Comparison of ENCODE assay signal across 17 cellular contexts in genomic region chr14:96065661-96066459, GRCh38. TPM values are rescaled to one million over a fixed set of nuclear protein-coding genes. Genes with fewer than 3 reads are reported as not detected.
DNase-seq lines count a peak whose midpoint lies in the region; ATAC-seq and TF ChIP-seq lines count a peak whose summit lies in the region.
"Had no signal": no experiment of that assay in that cellular context is flagged by ENCODE, and none has a peak within 500 bp of the region (broad histone marks: within the 10 kb centered on the region; RNA-seq: fewer than 3 reads in every experiment).

No MANE protein-coding gene starts in this region.

- WGBS in endodermal cell (ENCODE audit: insufficient coverage in 1 of 2, insufficient read length in 1 of 2), 2 experiments: 76 to 87% methylated on average over 9 to 11 of the region's 11 CpGs

- peaks cover 7% of the 10 kb centered on the region for H3K27me3 Mint-ChIP-seq in GM23338 (ENCODE audit: insufficient read depth, low read depth, poor library complexity)
- H3K27me3 Mint-ChIP-seq in endodermal cell (ENCODE audit: insufficient read depth): no peaks in the 10 kb centered on the region
- H3K27me3 Mint-ChIP-seq in activated CD4-positive, alpha-beta memory T cell treated with anti-CD3 and anti-CD28 coated beads for 36 hours: peaks cover 3% of the 10 kb centered on the region
- H3K27me3 Mint-ChIP-seq: type B pancreatic cell had no signal

- H3F3A ChIP-seq in GM23338 (replicated peaks; ENCODE audit: low read depth): no peaks in the 10 kb centered on the region

- CTCF ChIA-PET in activated CD4-positive, alpha-beta memory T cell treated with anti-CD3 and anti-CD28 coated beads for 36 hours (lab: Charles Lee): no interaction called here

- H3K36me3 Mint-ChIP-seq in GM23338 (ENCODE audit: low read depth) (no peaks in the 10 kb centered on the region), endodermal cell (ENCODE audit: low read depth) (no peaks in the 10 kb centered on the region)
- H3K36me3 Mint-ChIP-seq in activated CD4-positive, alpha-beta memory T cell treated with anti-CD3 and anti-CD28 coated beads for 36 hours: no peaks in the 10 kb centered on the region
- H3K36me3 Mint-ChIP-seq: stimulated activated naive B cell treated with anti-CD40 and anti-IgM and Interleukin-4, amounts not matched to agents 10 μg/mL and 1 μg/mL and 100 μg/mL, for 72 hours had no signal

- peak overlapping the region; percentile 68; the same call in 1 of the 2 replicates for H3K27ac Mint-ChIP-seq in GM23338
- no peak overlapping the region for H3K27ac Mint-ChIP-seq in endodermal cell
- no peak overlapping the region for H3K27ac Mint-ChIP-seq in activated CD4-positive, alpha-beta memory T cell treated with anti-CD3 and anti-CD28 coated beads for 36 hours
- H3K27ac Mint-ChIP-seq: CD4-positive, alpha-beta T cell; stimulated activated naive B cell treated with anti-CD40 and anti-IgM and Interleukin-4, amounts not matched to agents 10 μg/mL and 1 μg/mL and 100 μg/mL, for 72 hours; type B pancreatic cell had no signal

- no peak overlapping the region for H3K4me3 Mint-ChIP-seq in GM23338
- H3K4me3 Mint-ChIP-seq in endodermal cell: no peak overlapping the region
- no peak overlapping the region for H3K4me3 Mint-ChIP-seq in activated CD4-positive, alpha-beta memory T cell treated with anti-CD3 and anti-CD28 coated beads for 36 hours
- H3K4me3 Mint-ChIP-seq: CD4-positive, alpha-beta T cell; stimulated activated naive B cell treated with anti-CD40 and anti-IgM and Interleukin-4, amounts not matched to agents 10 μg/mL and 1 μg/mL and 100 μg/mL, for 72 hours; type B pancreatic cell had no signal

- H3K4me3 ChIP-seq in GM23338: no peak overlapping the region
- no peak overlapping the region for H3K4me3 ChIP-seq in endodermal cell (ENCODE audit: low read length)
- H3K4me3 ChIP-seq: SJCRH30 had no signal

- ATAC-seq in GM23338 (peak; percentile 64), GM19351 (IDR thresholded peaks at IDR 0.05; ENCODE audit: unreplicated experiment) (no peak)
- ATAC-seq: stimulated activated naive B cell treated with anti-CD40 and anti-IgM and Interleukin-4, amounts not matched to agents 10 μg/mL and 1 μg/mL and 100 μg/mL, for 72 hours had no signal

- intact Hi-C loops in posterior vena cava (cut with DNase I): no loop called here
- intact Hi-C loops in activated CD4-positive, alpha-beta memory T cell treated with anti-CD3 and anti-CD28 coated beads for 36 hours (cut with micrococcal nuclease): no loop called here

- no peak overlapping the region for H3K9ac ChIP-seq in endodermal cell (ENCODE audit: extremely low read depth, low read length, poor library complexity, severe bottlenecking)

- H3K4me1 ChIP-seq in GM23338 (ENCODE audit: insufficient read depth): peaks cover 4% of the 10 kb centered on the region
- H3K4me1 ChIP-seq in endodermal cell (ENCODE audit: control insufficient read depth, insufficient read depth, low read length): no peaks in the 10 kb centered on the region
- H3K4me1 ChIP-seq: SJCRH30 had no signal

- no peak overlapping the region for H2AFZ ChIP-seq in GM23338

- no peaks in the 10 kb centered on the region for H3K9me3 ChIP-seq in endodermal cell (ENCODE audit: control insufficient read depth, low read length)
- H3K9me3 ChIP-seq: SJCRH30 had no signal

- H3K9me3 Mint-ChIP-seq in GM23338: no peaks in the 10 kb centered on the region
- H3K9me3 Mint-ChIP-seq in endodermal cell: no peaks in the 10 kb centered on the region
- H3K9me3 Mint-ChIP-seq in activated CD4-positive, alpha-beta memory T cell treated with anti-CD3 and anti-CD28 coated beads for 36 hours: no peaks in the 10 kb centered on the region
- H3K9me3 Mint-ChIP-seq: CD4-positive, alpha-beta T cell; type B pancreatic cell had no signal

- H3K27ac ChIP-seq in GM23338 (ENCODE audit: low read depth): 0 out of 2 replicates have a peak overlapping the region, but pooled peaks have one; percentile 39
- peak overlapping the region; percentile 44 for H3K27ac ChIP-seq in endodermal cell (ENCODE audit: low read depth, low read length)
- H3K27ac ChIP-seq: SJCRH30 had no signal

- H3K9me2 ChIP-seq in GM23338 (ENCODE audit: insufficient read depth): no peaks in the 10 kb centered on the region

- H4K20me1 ChIP-seq in GM23338 (replicated peaks; ENCODE audit: insufficient read depth): peaks cover 6% of the 10 kb centered on the region; the same call in 1 of the 2 replicates

- TF ChIP-seq CTCF in GM23338 (conservative IDR thresholded peaks at IDR 0.05; ENCODE audit: low read depth in 2 of 2) (no peak), endodermal cell (conservative IDR thresholded peaks at IDR 0.05) (no peak)

- H3K79me2 ChIP-seq in GM23338 (replicated peaks; ENCODE audit: insufficient read depth): no peaks in the 10 kb centered on the region

- DNase-seq in GM23338 (ENCODE audit: low spot score) (peak; percentile 26), RPMI8226 (peak; percentile 52), endodermal cell (peak; percentile 51), posterior vena cava (ENCODE audit: low spot score) (peak; percentile 41), NCI-H1092 treated with DMSO at 0.1 percent for 48 hours (lab: John Stamatoyannopoulos, UW) (no peak), HuH-7.5 (ENCODE audit: low spot score) (no peak)
- no peak for DNase-seq in activated CD4-positive, alpha-beta memory T cell treated with anti-CD3 and anti-CD28 coated beads for 36 hours
- DNase-seq: activated CD4-positive, alpha-beta T cell treated with anti-CD3 and anti-CD28 coated beads for 48 hours; effector memory CD4-positive, alpha-beta T cell; NCI-H1105 treated with DMSO at 0.1 percent for 48 hours; NCI-H446 treated with DMSO at 0.1 percent for 48 hours; SJCRH30; stimulated activated naive B cell treated with anti-CD40 and anti-IgM and Interleukin-4, amounts not matched to agents 10 μg/mL and 1 μg/mL and 100 μg/mL, for 72 hours; T-helper 9 cell had no signal

- peaks cover 10% of the 10 kb centered on the region; the same call in 2 of the 3 replicates for H3K4me1 Mint-ChIP-seq in GM23338
- H3K4me1 Mint-ChIP-seq in endodermal cell: no peaks in the 10 kb centered on the region
- no peaks in the 10 kb centered on the region for H3K4me1 Mint-ChIP-seq in activated CD4-positive, alpha-beta memory T cell treated with anti-CD3 and anti-CD28 coated beads for 36 hours (ENCODE audit: low read depth)
- H3K4me1 Mint-ChIP-seq: stimulated activated naive B cell treated with anti-CD40 and anti-IgM and Interleukin-4, amounts not matched to agents 10 μg/mL and 1 μg/mL and 100 μg/mL, for 72 hours had no signal

- H3K36me3 ChIP-seq in GM23338 (ENCODE audit: insufficient read depth) (no peaks in the 10 kb centered on the region), endodermal cell (ENCODE audit: control insufficient read depth, insufficient read depth, low read length) (no peaks in the 10 kb centered on the region)
- H3K36me3 ChIP-seq: SJCRH30 had no signal

- POLR2A ChIA-PET in activated CD4-positive, alpha-beta memory T cell treated with anti-CD3 and anti-CD28 coated beads for 36 hours (lab: Charles Lee): no interaction called here

- no peak overlapping the region for H3K4me2 ChIP-seq in GM23338

- H3K27me3 ChIP-seq in GM23338 (ENCODE audit: insufficient read depth) (no peaks in the 10 kb centered on the region), endodermal cell (ENCODE audit: control insufficient read depth, insufficient read depth, low read length, poor library complexity, severe bottlenecking) (no peaks in the 10 kb centered on the region)
- H3K27me3 ChIP-seq: SJCRH30 had no signal

TF ChIP-seq in GM23338, 12 proteins besides CTCF, POLR2A, EP300 and RAD21 (continues in another document):
- TF ChIP-seq NANOG (IDR thresholded peaks at IDR 0.05; ENCODE audit: borderline replicate concordance) (no peak), EZH2 (IDR thresholded peaks at IDR 0.05; ENCODE audit: low read depth, unreplicated experiment) (no peak)

RNA-seq across cellular contexts. Expression of gene C14orf132, which starts 26.7 kb away (rescaled TPM):
- total RNA-seq in GM23338 (2014; rRNA removed; shearing (Covaris generic)): 15.1 and 16.2 TPM in 2 replicates
- 12.7 and 13.8 TPM in 2 replicates for polyA plus RNA-seq in GM23338 (2016; fragmentation: Nextera tagmentation; extraction: Ambion mirVana)
- total RNA-seq in endodermal cell: 10 to 100 TPM; 12.3 to 21.9 TPM
- 55.9 TPM for polyA plus RNA-seq in endodermal cell (2013, experiment 1 of 2)
- 52.1 TPM for polyA plus RNA-seq in endodermal cell (2013, experiment 2 of 2)
- 100 to 1,000 TPM in 1 of 2 donors, 10 to 100 TPM in 1; 70.8 to 122 TPM for total RNA-seq in posterior vena cava
- 1 to 10 TPM; 3.2 to 4.6 TPM for total RNA-seq in activated CD4-positive, alpha-beta memory T cell treated with anti-CD3 and anti-CD28 coated beads for 36 hours
- total RNA-seq: SJCRH30 had no signal

Comparison
In these comparisons a context has a peak if more than half of its experiments do, and no peak if none do; other contexts are left out.
1. DNase-seq: peak in GM23338 (single experiment), RPMI8226 (single experiment), endodermal cell (single experiment) and posterior vena cava (single experiment); none in NCI-H1092 treated with DMSO at 0.1 percent for 48 hours (single experiment), HuH-7.5 (single experiment) and activated CD4-positive, alpha-beta memory T cell treated with anti-CD3 and anti-CD28 coated beads for 36 hours (single experiment).